17 cellular contexts compared by ENCODE assay signal in genomic region chr1:11179125-11179524, GRCh38. TPM values are rescaled to one million over a fixed set of nuclear protein-coding genes. Genes with fewer than 3 reads are reported as not detected.
"Had no signal": no experiment of that assay in that cellular context is flagged by ENCODE, and none has a peak within 500 bp of the region (broad histone marks: within the 10 kb centered on the region; RNA-seq: fewer than 3 reads in every experiment).

No MANE protein-coding gene starts in this region.

- H3K27ac ChIP-seq: body of pancreas, parathyroid adenoma had no signal

- H3K9me3 ChIP-seq: body of pancreas had no signal

- H3K27me3 Mint-ChIP-seq: activated B cell treated with CpG ODN at 0.5 μM for 24 hours; activated CD4-positive, alpha-beta T cell treated with anti-CD3 and anti-CD28 coated beads, Interleukin-2, amount 10 ng/mL, durations not matched to agents 24 days and 14 days; activated T-helper 17 cell treated with anti-CD3 and anti-CD28 coated beads, Interleukin-2, amount 50 U/mL, for 72 hours; stimulated activated naive CD8-positive, alpha-beta T cell treated with anti-CD3 and anti-CD28 coated beads, Interleukin-15, amount 100 ng/mL, for 72 hours; type B pancreatic cell had no signal

- DNase-seq: activated B cell treated with CpG ODN at 0.5 μM for 24 hours; activated CD4-positive, alpha-beta T cell treated with anti-CD3 and anti-CD28 coated beads, Interleukin-2, amount 10 ng/mL, durations not matched to agents 24 days and 14 days; activated CD8-positive, alpha-beta memory T cell treated with anti-CD3 and anti-CD28 coated beads for 24 hours; activated naive CD4-positive, alpha-beta T cell treated with anti-CD3 and anti-CD28 coated beads for 36 hours; body of pancreas; stimulated activated CD4-positive, alpha-beta T cell treated with anti-CD3 and anti-CD28 coated beads, Interleukin-15, amount 100 ng/mL, for 24 hours; stimulated activated CD4-positive, alpha-beta T cell treated with anti-CD3 and anti-CD28 coated beads, Interleukin-4, amount 100 ng/mL, for 24 hours; stimulated activated naive CD8-positive, alpha-beta T cell treated with anti-CD3 and anti-CD28 coated beads, Interleukin-15, amount 100 ng/mL, for 72 hours had no signal

- H3K4me3 Mint-ChIP-seq: activated B cell treated with CpG ODN at 0.5 μM for 24 hours; activated CD4-positive, alpha-beta T cell treated with anti-CD3 and anti-CD28 coated beads, Interleukin-2, amount 10 ng/mL, durations not matched to agents 24 days and 14 days; activated naive CD4-positive, alpha-beta T cell treated with anti-CD3 and anti-CD28 coated beads for 36 hours; activated T-helper 17 cell treated with anti-CD3 and anti-CD28 coated beads, Interleukin-2, amount 50 U/mL, for 72 hours; stimulated activated naive CD8-positive, alpha-beta T cell treated with anti-CD3 and anti-CD28 coated beads, Interleukin-15, amount 100 ng/mL, for 72 hours; type B pancreatic cell had no signal

- H3K27me3 ChIP-seq: body of pancreas had no signal

- H2AFZ ChIP-seq: parathyroid adenoma had no signal

- H3K4me3 ChIP-seq: body of pancreas had no signal

- H3K9me3 Mint-ChIP-seq: activated B cell treated with CpG ODN at 0.5 μM for 24 hours; activated CD4-positive, alpha-beta T cell treated with anti-CD3 and anti-CD28 coated beads, Interleukin-2, amount 10 ng/mL, durations not matched to agents 24 days and 14 days; activated naive CD4-positive, alpha-beta T cell treated with anti-CD3 and anti-CD28 coated beads for 36 hours; activated T-helper 17 cell treated with anti-CD3 and anti-CD28 coated beads, Interleukin-2, amount 50 U/mL, for 72 hours; neural crest cell; stimulated activated naive CD8-positive, alpha-beta T cell treated with anti-CD3 and anti-CD28 coated beads, Interleukin-15, amount 100 ng/mL, for 72 hours; type B pancreatic cell had no signal

- H3K4me1 ChIP-seq: body of pancreas, parathyroid adenoma had no signal

- ATAC-seq: activated T-helper 17 cell treated with anti-CD3 and anti-CD28 coated beads, Interleukin-2, amount 50 U/mL, for 72 hours; body of pancreas; esophagus mucosa; stimulated activated naive CD8-positive, alpha-beta T cell treated with anti-CD3 and anti-CD28 coated beads, Interleukin-15, amount 100 ng/mL, for 72 hours had no signal

- H3K79me2 ChIP-seq: parathyroid adenoma had no signal

- FAIRE-seq: endometrium had no signal

- H3K4me1 Mint-ChIP-seq: activated B cell treated with CpG ODN at 0.5 μM for 24 hours; activated CD4-positive, alpha-beta T cell treated with anti-CD3 and anti-CD28 coated beads, Interleukin-2, amount 10 ng/mL, durations not matched to agents 24 days and 14 days; activated T-helper 17 cell treated with anti-CD3 and anti-CD28 coated beads, Interleukin-2, amount 50 U/mL, for 72 hours; stimulated activated naive CD8-positive, alpha-beta T cell treated with anti-CD3 and anti-CD28 coated beads, Interleukin-15, amount 100 ng/mL, for 72 hours had no signal

- H3K27ac Mint-ChIP-seq: activated B cell treated with CpG ODN at 0.5 μM for 24 hours; activated CD4-positive, alpha-beta T cell treated with anti-CD3 and anti-CD28 coated beads, Interleukin-2, amount 10 ng/mL, durations not matched to agents 24 days and 14 days; activated naive CD4-positive, alpha-beta T cell treated with anti-CD3 and anti-CD28 coated beads for 36 hours; activated T-helper 17 cell treated with anti-CD3 and anti-CD28 coated beads, Interleukin-2, amount 50 U/mL, for 72 hours; stimulated activated naive CD8-positive, alpha-beta T cell treated with anti-CD3 and anti-CD28 coated beads, Interleukin-15, amount 100 ng/mL, for 72 hours; type B pancreatic cell had no signal

- H3K9ac ChIP-seq: parathyroid adenoma had no signal

RNA-seq across cellular contexts. Expression of gene ANGPTL7, which starts 10.0 kb away (rescaled TPM):
- total RNA-seq: activated B cell treated with CpG ODN at 0.5 μM for 24 hours; activated CD4-positive, alpha-beta T cell treated with anti-CD3 and anti-CD28 coated beads, Interleukin-2, amount 10 ng/mL, durations not matched to agents 24 days and 14 days; activated naive CD4-positive, alpha-beta T cell treated with anti-CD3 and anti-CD28 coated beads for 36 hours; activated T-helper 17 cell treated with anti-CD3 and anti-CD28 coated beads, Interleukin-2, amount 50 U/mL, for 72 hours; dermis microvascular lymphatic vessel endothelial cell; esophagus mucosa; fibroblast of villous mesenchyme; T-helper 1 cell treated with Interleukin-12 subunit alpha and Interleukin-12 subunit beta and Interleukin-4 antibody, amounts not matched to agents 30 ng/mL and 1 ng/mL, for 36 hours had no signal
